1 cellular context compared by ENCODE assay signal in genomic region chr20:63565699-63566335, GRCh38.
TF ChIP-seq lines count a peak whose summit lies in the region.

No MANE protein-coding gene starts in this region.

TF ChIP-seq in HepG2, 621 proteins besides CTCF, POLR2A, EP300 and RAD21:
- no peak for TF ChIP-seq FUBP1 (CRISPR knock-in tag; IDR thresholded peaks at IDR 0.05; ENCODE audit: borderline replicate concordance)
- no peak for TF ChIP-seq TEF (CRISPR knock-in tag; IDR thresholded peaks at IDR 0.05)
- TF ChIP-seq ZNF367 (CRISPR knock-in tag; IDR thresholded peaks at IDR 0.05; ENCODE audit: borderline replicate concordance): no peak
- TF ChIP-seq, protein P1, sequence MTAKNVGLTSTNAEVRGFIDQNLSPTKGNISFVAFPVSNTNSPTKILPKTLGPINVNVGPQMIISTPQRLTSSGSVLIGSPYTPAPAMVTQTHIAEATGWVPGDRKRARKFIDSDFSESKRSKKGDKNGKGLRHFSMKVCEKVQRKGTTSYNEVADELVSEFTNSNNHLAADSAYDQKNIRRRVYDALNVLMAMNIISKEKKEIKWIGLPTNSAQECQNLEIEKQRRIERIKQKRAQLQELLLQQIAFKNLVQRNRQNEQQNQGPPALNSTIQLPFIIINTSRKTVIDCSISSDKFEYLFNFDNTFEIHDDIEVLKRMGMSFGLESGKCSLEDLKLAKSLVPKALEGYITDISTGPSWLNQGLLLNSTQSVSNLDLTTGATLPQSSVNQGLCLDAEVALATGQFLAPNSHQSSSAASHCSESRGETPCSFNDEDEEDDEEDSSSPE (CRISPR knock-in tag; IDR thresholded peaks at IDR 0.05): no peak
- TF ChIP-seq PCBP1 (IDR thresholded peaks at IDR 0.05; ENCODE audit: borderline replicate concordance, low read depth, low read length): 0 out of 2 replicates have a peak, but pooled peaks have one; percentile 5
- TF ChIP-seq ZBTB39 (CRISPR knock-in tag; IDR thresholded peaks at IDR 0.05): no peak
- TF ChIP-seq HNRNPLL (IDR thresholded peaks at IDR 0.05; ENCODE audit: low read depth, low read length, poor library complexity, severe bottlenecking): peak; percentile 14
- TF ChIP-seq CHD4 (IDR thresholded peaks at IDR 0.05; ENCODE audit: borderline replicate concordance, low read length): no peak
- no peak for TF ChIP-seq LCORL (IDR thresholded peaks at IDR 0.05)
- TF ChIP-seq LCORL (CRISPR knock-in tag; IDR thresholded peaks at IDR 0.05): no peak
- TF ChIP-seq MEF2D (CRISPR knock-in tag; IDR thresholded peaks at IDR 0.05): no peak
- TF ChIP-seq, protein P2, sequence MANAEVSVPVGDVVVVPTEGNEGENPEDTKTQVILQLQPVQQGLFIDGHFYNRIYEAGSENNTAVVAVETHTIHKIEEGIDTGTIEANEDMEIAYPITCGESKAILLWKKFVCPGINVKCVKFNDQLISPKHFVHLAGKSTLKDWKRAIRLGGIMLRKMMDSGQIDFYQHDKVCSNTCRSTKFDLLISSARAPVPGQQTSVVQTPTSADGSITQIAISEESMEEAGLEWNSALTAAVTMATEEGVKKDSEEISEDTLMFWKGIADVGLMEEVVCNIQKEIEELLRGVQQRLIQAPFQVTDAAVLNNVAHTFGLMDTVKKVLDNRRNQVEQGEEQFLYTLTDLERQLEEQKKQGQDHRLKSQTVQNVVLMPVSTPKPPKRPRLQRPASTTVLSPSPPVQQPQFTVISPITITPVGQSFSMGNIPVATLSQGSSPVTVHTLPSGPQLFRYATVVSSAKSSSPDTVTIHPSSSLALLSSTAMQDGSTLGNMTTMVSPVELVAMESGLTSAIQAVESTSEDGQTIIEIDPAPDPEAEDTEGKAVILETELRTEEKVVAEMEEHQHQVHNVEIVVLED (CRISPR knock-in tag; IDR thresholded peaks at IDR 0.05; ENCODE audit: borderline replicate concordance): no peak
- no peak for TF ChIP-seq NFRKB (IDR thresholded peaks at IDR 0.05)
- TF ChIP-seq, protein P3, sequence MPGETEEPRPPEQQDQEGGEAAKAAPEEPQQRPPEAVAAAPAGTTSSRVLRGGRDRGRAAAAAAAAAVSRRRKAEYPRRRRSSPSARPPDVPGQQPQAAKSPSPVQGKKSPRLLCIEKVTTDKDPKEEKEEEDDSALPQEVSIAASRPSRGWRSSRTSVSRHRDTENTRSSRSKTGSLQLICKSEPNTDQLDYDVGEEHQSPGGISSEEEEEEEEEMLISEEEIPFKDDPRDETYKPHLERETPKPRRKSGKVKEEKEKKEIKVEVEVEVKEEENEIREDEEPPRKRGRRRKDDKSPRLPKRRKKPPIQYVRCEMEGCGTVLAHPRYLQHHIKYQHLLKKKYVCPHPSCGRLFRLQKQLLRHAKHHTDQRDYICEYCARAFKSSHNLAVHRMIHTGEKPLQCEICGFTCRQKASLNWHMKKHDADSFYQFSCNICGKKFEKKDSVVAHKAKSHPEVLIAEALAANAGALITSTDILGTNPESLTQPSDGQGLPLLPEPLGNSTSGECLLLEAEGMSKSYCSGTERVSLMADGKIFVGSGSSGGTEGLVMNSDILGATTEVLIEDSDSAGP (CRISPR knock-in tag; IDR thresholded peaks at IDR 0.05; ENCODE audit: borderline replicate concordance): peak; percentile 38; the same call in 1 of the 2 replicates
- TF ChIP-seq DR1 (CRISPR knock-in tag; IDR thresholded peaks at IDR 0.05): no peak
- no peak for TF ChIP-seq ZNF253 (CRISPR knock-in tag; IDR thresholded peaks at IDR 0.05; ENCODE audit: borderline replicate concordance)
- no peak for TF ChIP-seq ZNF558 (CRISPR knock-in tag; IDR thresholded peaks at IDR 0.05; ENCODE audit: borderline replicate concordance)
